17 cellular contexts compared by ENCODE assay signal in genomic region chr11:123228489-123229163, GRCh38.
"Had no signal": no experiment of that assay in that cellular context is flagged by ENCODE, and none has a peak within 500 bp of the region (broad histone marks: within the 10 kb centered on the region; RNA-seq: fewer than 3 reads in every experiment).

No MANE protein-coding gene starts in this region.

- H3K4me1 ChIP-seq: adrenal gland, colonic mucosa had no signal

- H3K36me3 ChIP-seq: adrenal gland, colonic mucosa, heart left ventricle had no signal

- ATAC-seq: activated naive CD4-positive, alpha-beta T cell treated with anti-CD3 and anti-CD28 coated beads, Interleukin-2, amount 50 U/mL, for 72 hours; activated T-helper 17 cell treated with anti-CD3 and anti-CD28 coated beads, Interleukin-2, amount 50 U/mL, for 72 hours; effector memory CD8-positive, alpha-beta T cell; esophagus mucosa; heart left ventricle; left colon; naive thymus-derived CD4-positive, alpha-beta T cell had no signal

- H3K27ac ChIP-seq: adrenal gland, colonic mucosa, dorsolateral prefrontal cortex, heart left ventricle, VCaP had no signal

- H3K4me3 Mint-ChIP-seq: activated T-helper 17 cell treated with anti-CD3 and anti-CD28 coated beads, Interleukin-2, amount 50 U/mL, for 72 hours; central memory CD8-positive, alpha-beta T cell; effector memory CD8-positive, alpha-beta T cell; naive thymus-derived CD4-positive, alpha-beta T cell had no signal

- H3K9me3 Mint-ChIP-seq: activated naive CD4-positive, alpha-beta T cell treated with anti-CD3 and anti-CD28 coated beads, Interleukin-2, amount 50 U/mL, for 72 hours; activated T-helper 17 cell treated with anti-CD3 and anti-CD28 coated beads, Interleukin-2, amount 50 U/mL, for 72 hours; central memory CD8-positive, alpha-beta T cell; effector memory CD8-positive, alpha-beta T cell had no signal

- H3K4me3 ChIP-seq: adrenal gland, colonic mucosa, dorsolateral prefrontal cortex, heart left ventricle had no signal

- H3K9me3 ChIP-seq: adrenal gland, colonic mucosa, heart left ventricle had no signal

- DNase-seq: activated T-cell treated with anti-CD3 and anti-CD28 coated beads, Interleukin-2, amount 50 U/mL, for 1 hour; adrenal gland; colonic mucosa; dorsolateral prefrontal cortex; effector memory CD8-positive, alpha-beta T cell; heart left ventricle; islet precursor cell; left colon; naive thymus-derived CD4-positive, alpha-beta T cell; stimulated activated CD4-positive, alpha-beta T cell treated with anti-CD3 and anti-CD28 coated beads, Interleukin-4, amount 100 ng/mL, for 1 hour; stimulated activated naive CD4-positive, alpha-beta T cell treated with Interleukin-2 at 50 U/mL for 16 hours; T-helper 2 cell had no signal

- H3K36me3 Mint-ChIP-seq: activated naive CD4-positive, alpha-beta T cell treated with anti-CD3 and anti-CD28 coated beads, Interleukin-2, amount 50 U/mL, for 72 hours had no signal

- H3K27me3 ChIP-seq: adrenal gland, colonic mucosa had no signal

- H3K27ac Mint-ChIP-seq: activated naive CD4-positive, alpha-beta T cell treated with anti-CD3 and anti-CD28 coated beads, Interleukin-2, amount 50 U/mL, for 72 hours; activated T-helper 17 cell treated with anti-CD3 and anti-CD28 coated beads, Interleukin-2, amount 50 U/mL, for 72 hours; effector memory CD8-positive, alpha-beta T cell; naive thymus-derived CD4-positive, alpha-beta T cell had no signal
